In genomic region chr6:145963216-145964068, GRCh38 we compare ENCODE assay signal across 8 cellular contexts. TPM values are rescaled to one million over a fixed set of nuclear protein-coding genes. Genes with fewer than 3 reads are reported as not detected.
DNase-seq lines count a peak whose midpoint lies in the region; ATAC-seq and TF ChIP-seq lines count a peak whose summit lies in the region.

No MANE protein-coding gene starts in this region.

- TF ChIP-seq CTCF in AG04450 (IDR thresholded peaks at IDR 0.05; ENCODE audit: low read depth, low read length) (no peak), OCI-LY7 (conservative IDR thresholded peaks at IDR 0.05; ENCODE audit: low read length) (no peak), osteocyte (IDR thresholded peaks at IDR 0.05) (no peak), thyroid gland (IDR thresholded peaks at IDR 0.05) (no peak)

- peaks cover 30% of the 10 kb centered on the region for H3K4me1 Mint-ChIP-seq in osteocyte (ENCODE audit: unreplicated experiment)

- POLR2A ChIA-PET in AG04450 (lab: Yijun Ruan, JAX) (interaction anchor here (0.7 to 0.9 kb wide), 2 partner anchors 17 to 582 kb away, joined by 3 to 4 read pairs; no protein-coding TSS in a partner anchor), OCI-LY7 (lab: Charles Lee) (interaction anchor here (0.5 to 1.8 kb wide), 16 partner anchors 11 to 277 kb away, joined by 3 to 9 read pairs (median 4); partner anchors contain the start of genes EPM2A and FBXO30)

- no TSS peak for BruUV-seq in OCI-LY7 (replicated peaks; lab: Mats Ljungman, UMichigan)

- H2AFZ ChIP-seq in OCI-LY7 (ENCODE audit: low read length), result peak overlapping the region; percentile 98; the same call in 1 of the 2 replicates

- H3K4me3 ChIP-seq in AG04450 (ENCODE audit: low read depth, low read length), result peak overlapping the region; percentile 88
- H3K4me3 ChIP-seq in OCI-LY7 (ENCODE audit: low read depth, low read length, poor library complexity, severe bottlenecking), result peak overlapping the region; percentile 84
- H3K4me3 ChIP-seq in thyroid gland (replicated peaks in 1 of 3), result peak overlapping the region; percentile 67 to 83 (median 72)

- H3K27ac ChIP-seq in AG04450 (ENCODE audit: low read depth, low read length), result peak overlapping the region; percentile 33
- H3K27ac ChIP-seq in OCI-LY7 (ENCODE audit: low read depth, low read length, poor library complexity, severe bottlenecking), result peak overlapping the region; percentile 40
- peak overlapping the region; percentile 77 to 95 (median 85) for H3K27ac ChIP-seq in thyroid gland

- peaks cover 9% of the 10 kb centered on the region; the same call in 1 of the 2 replicates for H4K20me1 ChIP-seq in OCI-LY7 (ENCODE audit: insufficient read depth, low read length)

- H3K4me1 ChIP-seq in OCI-LY7 (ENCODE audit: insufficient read depth, low read length, poor library complexity, severe bottlenecking), result peaks cover 41% of the 10 kb centered on the region
- H3K4me1 ChIP-seq in thyroid gland, result peaks cover 22 to 28% of the 10 kb centered on the region in 2 donors

- intact Hi-C loops in OCI-LY7 (cut with micrococcal nuclease; ENCODE audit: unreplicated experiment), result loop anchor here (1.0 to 10.0 kb wide), 4 partner anchors 96 to 1241 kb away; partner anchors contain the start of genes EPM2A, FBXO30 and STXBP5
- intact Hi-C loops in thyroid gland (cut with DNase I), result no loop called here

- peak overlapping the region; percentile 82 for H3K4me2 ChIP-seq in OCI-LY7 (ENCODE audit: low read length)

- H3K4me3 Mint-ChIP-seq in osteocyte (ENCODE audit: unreplicated experiment), result peak overlapping the region; percentile 99

- ATAC-seq in GM19025 (IDR thresholded peaks at IDR 0.05; ENCODE audit: low read depth, unreplicated experiment), result peak; percentile 12
- ATAC-seq in HG03196 (IDR thresholded peaks at IDR 0.05; ENCODE audit: unreplicated experiment), result peak; percentile 27

- no peaks in the 10 kb centered on the region for H3K9me2 ChIP-seq in OCI-LY7 (ENCODE audit: insufficient read depth, low read length)

- TF ChIP-seq POLR2A in thyroid gland (IDR thresholded peaks at IDR 0.05), result no peak

- H3K36me3 ChIP-seq in OCI-LY7 (ENCODE audit: insufficient read depth, low read length) (peaks cover 26% of the 10 kb centered on the region), thyroid gland (no peaks in the 10 kb centered on the region)

- no peak for DNase-seq in AG04450 (ENCODE audit: low read depth, low spot score)
- peak; percentile 65 for DNase-seq in OCI-LY7 (ENCODE audit: low spot score)
- peak; percentile 2 to 29 (median 15) for DNase-seq in activated naive CD4-positive, alpha-beta T cell (lab: John Stamatoyannopoulos, UW)
- peak; percentile 51 for DNase-seq in glomerular visceral epithelial cell (ENCODE audit: extremely low spot score)
- DNase-seq in osteocyte (ENCODE audit: extremely low spot score, unreplicated experiment), result peak; percentile 87
- peak; percentile 61 to 63 for DNase-seq in thyroid gland

- peaks cover 6% of the 10 kb centered on the region for H3K27me3 Mint-ChIP-seq in osteocyte (ENCODE audit: unreplicated experiment)

- H3K27me3 ChIP-seq in AG04450 (ENCODE audit: control insufficient read depth, insufficient read depth, low read length) (no peaks in the 10 kb centered on the region), thyroid gland (no peaks in the 10 kb centered on the region)

- H3K9me3 ChIP-seq in AG04450 (ENCODE audit: control insufficient read depth, insufficient read depth, low read length) (no peaks in the 10 kb centered on the region), OCI-LY7 (ENCODE audit: low read length) (no peaks in the 10 kb centered on the region), thyroid gland (no peaks in the 10 kb centered on the region)

- no peaks in the 10 kb centered on the region for H3K9me3 Mint-ChIP-seq in osteocyte (ENCODE audit: unreplicated experiment)

- CTCF ChIA-PET in AG04450 (lab: Charles Lee) (no interaction called here), OCI-LY7 (lab: Charles Lee; ENCODE audit: unreplicated experiment) (no interaction called here)

- H3K36me3 Mint-ChIP-seq in osteocyte (ENCODE audit: unreplicated experiment), result peaks cover 2% of the 10 kb centered on the region

- peak overlapping the region; percentile 99 for H3K27ac Mint-ChIP-seq in osteocyte (ENCODE audit: unreplicated experiment)

- WGBS in thyroid gland, 2 donors, result 1 to 3% methylated on average over 15 to 43 of the region's 44 CpGs

- H3K79me2 ChIP-seq in OCI-LY7 (ENCODE audit: insufficient read depth, low read depth, low read length), result peaks cover 56% of the 10 kb centered on the region

RNA-seq across cellular contexts. Expression of gene SHPRH, which starts 0.7 kb away (rescaled TPM):
- polyA plus RNA-seq in AG04450 (2011; rRNA removed), result 6.8 and 10.0 TPM in 2 replicates
- 18.8 and 34.4 TPM in 2 replicates for polyA minus RNA-seq in AG04450 (2011; rRNA and poly(A)+ RNA removed)
- 28.1 and 28.8 TPM in 2 replicates for total RNA-seq in OCI-LY7 (2014; rRNA removed; shearing (Covaris generic))
- total RNA-seq in OCI-LY7 (2022) (27.7 and 32.6 TPM in 2 replicates), osteocyte (19.7 and 19.9 TPM in 2 replicates), thyroid gland (10 to 100 TPM; 53.0 to 81.3 (median 57.3) TPM)

Comparison
In these comparisons a context has a peak if more than half of its experiments do, and no peak if none do; other contexts are left out.
1. H3K27ac ChIP-seq: peak in every context shown above with its lines; median percentile 85 in thyroid gland; 40 in OCI-LY7; 33 in AG04450.